ENCODE assay signal across 1 cellular context in genomic region chr5:157575096-157575872, GRCh38.
A peak's percentile ranks its signal among the peaks of the same experiment; 100 is the strongest.
TF ChIP-seq lines count a peak whose summit lies in the region.

A gene with protein sequence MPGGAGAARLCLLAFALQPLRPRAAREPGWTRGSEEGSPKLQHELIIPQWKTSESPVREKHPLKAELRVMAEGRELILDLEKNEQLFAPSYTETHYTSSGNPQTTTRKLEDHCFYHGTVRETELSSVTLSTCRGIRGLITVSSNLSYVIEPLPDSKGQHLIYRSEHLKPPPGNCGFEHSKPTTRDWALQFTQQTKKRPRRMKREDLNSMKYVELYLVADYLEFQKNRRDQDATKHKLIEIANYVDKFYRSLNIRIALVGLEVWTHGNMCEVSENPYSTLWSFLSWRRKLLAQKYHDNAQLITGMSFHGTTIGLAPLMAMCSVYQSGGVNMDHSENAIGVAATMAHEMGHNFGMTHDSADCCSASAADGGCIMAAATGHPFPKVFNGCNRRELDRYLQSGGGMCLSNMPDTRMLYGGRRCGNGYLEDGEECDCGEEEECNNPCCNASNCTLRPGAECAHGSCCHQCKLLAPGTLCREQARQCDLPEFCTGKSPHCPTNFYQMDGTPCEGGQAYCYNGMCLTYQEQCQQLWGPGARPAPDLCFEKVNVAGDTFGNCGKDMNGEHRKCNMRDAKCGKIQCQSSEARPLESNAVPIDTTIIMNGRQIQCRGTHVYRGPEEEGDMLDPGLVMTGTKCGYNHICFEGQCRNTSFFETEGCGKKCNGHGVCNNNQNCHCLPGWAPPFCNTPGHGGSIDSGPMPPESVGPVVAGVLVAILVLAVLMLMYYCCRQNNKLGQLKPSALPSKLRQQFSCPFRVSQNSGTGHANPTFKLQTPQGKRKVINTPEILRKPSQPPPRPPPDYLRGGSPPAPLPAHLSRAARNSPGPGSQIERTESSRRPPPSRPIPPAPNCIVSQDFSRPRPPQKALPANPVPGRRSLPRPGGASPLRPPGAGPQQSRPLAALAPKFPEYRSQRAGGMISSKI (minus strand): TSS chr5:157575775. CDS start chr5:157575696, 79 bp downstream.

TF ChIP-seq in WTC11, 78 proteins besides CTCF, POLR2A, EP300 and RAD21 (continued from another document and continues in another):
- TF ChIP-seq ZNF281 (CRISPR knock-in tag; IDR thresholded peaks at IDR 0.05) (no peak), SMAD4 (CRISPR knock-in tag; IDR thresholded peaks at IDR 0.05) (no peak), GRHL2 (CRISPR knock-in tag; IDR thresholded peaks at IDR 0.05; ENCODE audit: insufficient replicate concordance, severe bottlenecking) (no peak), ZNF232 (CRISPR knock-in tag; IDR thresholded peaks at IDR 0.05) (no peak), ZNF219 (CRISPR knock-in tag; IDR thresholded peaks at IDR 0.05; ENCODE audit: borderline replicate concordance) (no peak), IRF2 (CRISPR knock-in tag; IDR thresholded peaks at IDR 0.05; ENCODE audit: borderline replicate concordance, low read depth) (no peak), USF2 (CRISPR knock-in tag; IDR thresholded peaks at IDR 0.05) (0 out of 2 replicates have a peak, but pooled peaks have one; percentile 14), ESRRA (CRISPR knock-in tag; IDR thresholded peaks at IDR 0.05; ENCODE audit: borderline replicate concordance) (no peak), ATF3 (CRISPR knock-in tag; conservative IDR thresholded peaks at IDR 0.05) (no peak), CBFB (CRISPR knock-in tag; IDR thresholded peaks at IDR 0.05; ENCODE audit: low read depth) (no peak), MXD4 (CRISPR knock-in tag; IDR thresholded peaks at IDR 0.05; ENCODE audit: borderline replicate concordance) (no peak), TEAD4 (CRISPR knock-in tag; IDR thresholded peaks at IDR 0.05) (no peak), MLX (CRISPR knock-in tag; IDR thresholded peaks at IDR 0.05) (no peak), EMX1 (CRISPR knock-in tag; IDR thresholded peaks at IDR 0.05) (no peak), ZNF396 (CRISPR knock-in tag; IDR thresholded peaks at IDR 0.05; ENCODE audit: borderline replicate concordance) (no peak), MAX (CRISPR knock-in tag; IDR thresholded peaks at IDR 0.05) (no peak; the same call in 1 of the 2 replicates), ZMAT4 (CRISPR knock-in tag; IDR thresholded peaks at IDR 0.05) (no peak), SP1 (CRISPR knock-in tag; conservative IDR thresholded peaks at IDR 0.05) (peak; percentile 58), RELA (CRISPR knock-in tag; IDR thresholded peaks at IDR 0.05; ENCODE audit: borderline replicate concordance) (no peak), ATF2 (CRISPR knock-in tag; IDR thresholded peaks at IDR 0.05; ENCODE audit: borderline replicate concordance, low read depth) (no peak), JAZF1 (CRISPR knock-in tag; IDR thresholded peaks at IDR 0.05) (no peak), FOXP1 (CRISPR knock-in tag; IDR thresholded peaks at IDR 0.05; ENCODE audit: borderline replicate concordance) (peak; percentile 64; the same call in 1 of the 2 replicates), NFATC4 (CRISPR knock-in tag; IDR thresholded peaks at IDR 0.05) (no peak), ZNF121 (CRISPR knock-in tag; IDR thresholded peaks at IDR 0.05) (no peak), CREM (CRISPR knock-in tag; IDR thresholded peaks at IDR 0.05) (peak; percentile 49; the same call in 1 of the 2 replicates), TP53 (CRISPR knock-in tag; IDR thresholded peaks at IDR 0.05) (no peak), ZNF532 (CRISPR knock-in tag; IDR thresholded peaks at IDR 0.05; ENCODE audit: borderline replicate concordance) (no peak), SMAD3 (CRISPR knock-in tag; IDR thresholded peaks at IDR 0.05; ENCODE audit: borderline replicate concordance) (no peak), ERG (CRISPR knock-in tag; IDR thresholded peaks at IDR 0.05) (no peak), HMGA2 (CRISPR knock-in tag; IDR thresholded peaks at IDR 0.05) (no peak)
- TF ChIP-seq, protein P1, sequence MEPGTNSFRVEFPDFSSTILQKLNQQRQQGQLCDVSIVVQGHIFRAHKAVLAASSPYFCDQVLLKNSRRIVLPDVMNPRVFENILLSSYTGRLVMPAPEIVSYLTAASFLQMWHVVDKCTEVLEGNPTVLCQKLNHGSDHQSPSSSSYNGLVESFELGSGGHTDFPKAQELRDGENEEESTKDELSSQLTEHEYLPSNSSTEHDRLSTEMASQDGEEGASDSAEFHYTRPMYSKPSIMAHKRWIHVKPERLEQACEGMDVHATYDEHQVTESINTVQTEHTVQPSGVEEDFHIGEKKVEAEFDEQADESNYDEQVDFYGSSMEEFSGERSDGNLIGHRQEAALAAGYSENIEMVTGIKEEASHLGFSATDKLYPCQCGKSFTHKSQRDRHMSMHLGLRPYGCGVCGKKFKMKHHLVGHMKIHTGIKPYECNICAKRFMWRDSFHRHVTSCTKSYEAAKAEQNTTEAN (CRISPR knock-in tag; IDR thresholded peaks at IDR 0.05) = no peak
- TF ChIP-seq, protein P2, sequence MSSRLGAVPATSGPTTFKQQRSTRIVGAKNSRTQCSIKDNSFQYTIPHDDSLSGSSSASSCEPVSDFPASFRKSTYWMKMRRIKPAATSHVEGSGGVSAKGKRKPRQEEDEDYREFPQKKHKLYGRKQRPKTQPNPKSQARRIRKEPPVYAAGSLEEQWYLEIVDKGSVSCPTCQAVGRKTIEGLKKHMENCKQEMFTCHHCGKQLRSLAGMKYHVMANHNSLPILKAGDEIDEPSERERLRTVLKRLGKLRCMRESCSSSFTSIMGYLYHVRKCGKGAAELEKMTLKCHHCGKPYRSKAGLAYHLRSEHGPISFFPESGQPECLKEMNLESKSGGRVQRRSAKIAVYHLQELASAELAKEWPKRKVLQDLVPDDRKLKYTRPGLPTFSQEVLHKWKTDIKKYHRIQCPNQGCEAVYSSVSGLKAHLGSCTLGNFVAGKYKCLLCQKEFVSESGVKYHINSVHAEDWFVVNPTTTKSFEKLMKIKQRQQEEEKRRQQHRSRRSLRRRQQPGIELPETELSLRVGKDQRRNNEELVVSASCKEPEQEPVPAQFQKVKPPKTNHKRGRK (CRISPR knock-in tag; IDR thresholded peaks at IDR 0.05; ENCODE audit: borderline replicate concordance) = no peak
- TF ChIP-seq, protein P3, sequence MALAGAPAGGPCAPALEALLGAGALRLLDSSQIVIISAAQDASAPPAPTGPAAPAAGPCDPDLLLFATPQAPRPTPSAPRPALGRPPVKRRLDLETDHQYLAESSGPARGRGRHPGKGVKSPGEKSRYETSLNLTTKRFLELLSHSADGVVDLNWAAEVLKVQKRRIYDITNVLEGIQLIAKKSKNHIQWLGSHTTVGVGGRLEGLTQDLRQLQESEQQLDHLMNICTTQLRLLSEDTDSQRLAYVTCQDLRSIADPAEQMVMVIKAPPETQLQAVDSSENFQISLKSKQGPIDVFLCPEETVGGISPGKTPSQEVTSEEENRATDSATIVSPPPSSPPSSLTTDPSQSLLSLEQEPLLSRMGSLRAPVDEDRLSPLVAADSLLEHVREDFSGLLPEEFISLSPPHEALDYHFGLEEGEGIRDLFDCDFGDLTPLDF (CRISPR knock-in tag; IDR thresholded peaks at IDR 0.05) = no peak
